8 cellular contexts compared by ENCODE assay signal in genomic region chr1:201436461-201436860, GRCh38. TPM values are rescaled to one million over a fixed set of nuclear protein-coding genes. Genes with fewer than 3 reads are reported as not detected.
DNase-seq lines count a peak whose midpoint lies in the region; ATAC-seq and TF ChIP-seq lines count a peak whose summit lies in the region.

No MANE protein-coding gene starts in this region.

- H3K36me3 ChIP-seq in SK-N-SH (replicated peaks in 1 of 2; ENCODE audit: control insufficient read depth in 1 of 2, insufficient read depth in 2 of 2, low read length in 1 of 2): no peaks in the 10 kb centered on the region

- no peak overlapping the region for H3K27ac ChIP-seq in SK-N-SH (ENCODE audit: low read depth in 2 of 2, low read length in 1 of 2)

- no peak for TF ChIP-seq EP300 in SK-N-SH (IDR thresholded peaks at IDR 0.05; ENCODE audit: borderline replicate concordance in 1 of 2, low read depth in 1 of 2, low read length in 1 of 2)

- H3K4me2 ChIP-seq in SK-N-SH: peak overlapping the region; percentile 22; the same call in 1 of the 2 replicates

- no peak for ATAC-seq in HG03342 (IDR thresholded peaks at IDR 0.05; ENCODE audit: unreplicated experiment)

- POLR2A ChIA-PET in SK-N-SH (lab: Yijun Ruan, JAX): no interaction called here

- CTCF ChIA-PET in SK-N-SH (lab: Yijun Ruan, JAX): interaction anchor here (0.8 to 6.6 kb wide), 26 partner anchors 9 to 182 kb away, joined by 3 to 85 read pairs (median 4); partner anchors contain the start of genes LAD1 and TNNI1

- no peak for TF ChIP-seq RAD21 in SK-N-SH (IDR thresholded peaks at IDR 0.05; ENCODE audit: low read length)

- H3K27me3 ChIP-seq in SK-N-SH (ENCODE audit: insufficient read depth): no peaks in the 10 kb centered on the region; the same call in 1 of the 2 replicates

- no peaks in the 10 kb centered on the region for H4K20me1 ChIP-seq in SK-N-SH (ENCODE audit: insufficient read depth)

- DNase-seq in COLO829 (ENCODE audit: low spot score) (peak; percentile 23), HT-29 (ENCODE audit: low spot score) (peak; percentile 18), SK-N-SH (no peak), iris pigment epithelial cell (ENCODE audit: low read depth) (peak; percentile 18), SKM-1 (lab: John Stamatoyannopoulos, UW; ENCODE audit: unreplicated experiment) (no peak), GM03348 (ENCODE audit: low spot score) (no peak)
- no peak for DNase-seq in stimulated activated CD4-positive, alpha-beta T cell treated with anti-CD3 and anti-CD28 coated beads, Interleukin-2, amount 100 ng/mL, for 48 hours

- H3K4me3 ChIP-seq in SK-N-SH (ENCODE audit: low read depth in 2 of 2, low read length in 1 of 2): no peak overlapping the region

- no peaks in the 10 kb centered on the region for H3K9me2 ChIP-seq in SK-N-SH

- peaks cover 4% of the 10 kb centered on the region in 2 experiments; a peak in 2 of 4 replicates for H3K4me1 ChIP-seq in SK-N-SH (ENCODE audit: control insufficient read depth in 1 of 2, insufficient read depth in 2 of 2, low read depth in 1 of 2, low read length in 1 of 2)

- H3F3A ChIP-seq in SK-N-SH (replicated peaks; ENCODE audit: insufficient read depth): peaks cover 8% of the 10 kb centered on the region

- H3K79me2 ChIP-seq in SK-N-SH (ENCODE audit: insufficient read depth): no peaks in the 10 kb centered on the region

- 68% methylated on average over 6 of the region's 6 CpGs for WGBS in SK-N-SH (ENCODE audit: low lambda C conversion rate)

- TF ChIP-seq CTCF in SK-N-SH (IDR thresholded peaks at IDR 0.05): peak; percentile 13; the same call in 1 of the 2 replicates

- H3K9me3 ChIP-seq in SK-N-SH: no peaks in the 10 kb centered on the region

- H3K9ac ChIP-seq in SK-N-SH: no peak overlapping the region

- H2AFZ ChIP-seq in SK-N-SH (ENCODE audit: low read depth): no peak overlapping the region; the same call in 1 of the 2 replicates

TF ChIP-seq in SK-N-SH, 30 proteins besides CTCF, POLR2A, EP300 and RAD21:
- TF ChIP-seq FOSL2 (IDR thresholded peaks at IDR 0.05; ENCODE audit: borderline replicate concordance, low read depth) (no peak), TCF12 (IDR thresholded peaks at IDR 0.05) (no peak), GABPA (IDR thresholded peaks at IDR 0.05; ENCODE audit: low read depth) (no peak), EZH2phosphoT487 (IDR thresholded peaks at IDR 0.05; ENCODE audit: borderline replicate concordance, low read depth) (no peak), RFX5 (IDR thresholded peaks at IDR 0.05; ENCODE audit: low read length) (no peak), RCOR1 (IDR thresholded peaks at IDR 0.05; ENCODE audit: low read length) (no peak), CHD2 (IDR thresholded peaks at IDR 0.05; ENCODE audit: low read length, partially characterized antibody) (no peak), TAF1 (IDR thresholded peaks at IDR 0.05; ENCODE audit: borderline replicate concordance, low read depth, low read length) (no peak)
- TF ChIP-seq, protein P1, sequence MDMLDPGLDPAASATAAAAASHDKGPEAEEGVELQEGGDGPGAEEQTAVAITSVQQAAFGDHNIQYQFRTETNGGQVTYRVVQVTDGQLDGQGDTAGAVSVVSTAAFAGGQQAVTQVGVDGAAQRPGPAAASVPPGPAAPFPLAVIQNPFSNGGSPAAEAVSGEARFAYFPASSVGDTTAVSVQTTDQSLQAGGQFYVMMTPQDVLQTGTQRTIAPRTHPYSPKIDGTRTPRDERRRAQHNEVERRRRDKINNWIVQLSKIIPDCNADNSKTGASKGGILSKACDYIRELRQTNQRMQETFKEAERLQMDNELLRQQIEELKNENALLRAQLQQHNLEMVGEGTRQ (IDR thresholded peaks at IDR 0.05; ENCODE audit: borderline replicate concordance, low read depth, low read length): no peak
- TF ChIP-seq, protein P2, sequence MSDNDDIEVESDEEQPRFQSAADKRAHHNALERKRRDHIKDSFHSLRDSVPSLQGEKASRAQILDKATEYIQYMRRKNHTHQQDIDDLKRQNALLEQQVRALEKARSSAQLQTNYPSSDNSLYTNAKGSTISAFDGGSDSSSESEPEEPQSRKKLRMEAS (IDR thresholded peaks at IDR 0.05; ENCODE audit: low read depth): no peak
TF ChIP-seq in SK-N-SH: peak in this region for 0.

RNA-seq across cellular contexts. Expression of gene TNNI1, which starts 14.9 kb away (rescaled TPM):
- not detected in 2 replicates for total RNA-seq in HT-29 (2014; rRNA removed; shearing (Covaris generic))
- polyA plus RNA-seq in SK-N-SH (2012; rRNA removed): 0.11 TPM in 1 of 2 replicates, not detected in the other
- 0.03 and 0.25 TPM in 2 replicates for polyA plus RNA-seq in SK-N-SH (2012; cell fraction: cytosol; rRNA removed)
- polyA plus RNA-seq in SK-N-SH (2012; cell fraction: nucleus; rRNA removed): 0.15 and 0.17 TPM in 2 replicates

RNA-seq across cellular contexts. Expression of gene PHLDA3, which starts 32.5 kb away (rescaled TPM):
- total RNA-seq in HT-29 (2014; rRNA removed; shearing (Covaris generic)): 39.4 and 49.4 TPM in 2 replicates
- 105 and 108 TPM in 2 replicates for polyA plus RNA-seq in SK-N-SH (2012; rRNA removed)
- 46.1 and 93.3 TPM in 2 replicates for polyA plus RNA-seq in SK-N-SH (2012; cell fraction: cytosol; rRNA removed)
- 94.2 and 108 TPM in 2 replicates for polyA plus RNA-seq in SK-N-SH (2012; cell fraction: nucleus; rRNA removed)

RNA-seq across cellular contexts. Expression of gene LAD1, which starts 37.3 kb away (rescaled TPM):
- 216 and 238 TPM in 2 replicates for total RNA-seq in HT-29 (2014; rRNA removed; shearing (Covaris generic))
- polyA plus RNA-seq in SK-N-SH (2012; rRNA removed): 0.03 TPM in 1 of 2 replicates, not detected in the other
- polyA plus RNA-seq in SK-N-SH (2012; cell fraction: cytosol; rRNA removed): 0.04 and 0.09 TPM in 2 replicates
- polyA plus RNA-seq in SK-N-SH (2012; cell fraction: nucleus; rRNA removed): 0.05 and 0.19 TPM in 2 replicates

RNA-seq across cellular contexts. Expression of gene TNNT2, which starts 59.0 kb away (rescaled TPM):
- 0.13 and 0.46 TPM in 2 replicates for total RNA-seq in HT-29 (2014; rRNA removed; shearing (Covaris generic))
- polyA plus RNA-seq in SK-N-SH (2012; rRNA removed): 0.33 and 0.57 TPM in 2 replicates
- 0.33 and 0.38 TPM in 2 replicates for polyA plus RNA-seq in SK-N-SH (2012; cell fraction: cytosol; rRNA removed)
- 0.50 and 0.81 TPM in 2 replicates for polyA plus RNA-seq in SK-N-SH (2012; cell fraction: nucleus; rRNA removed)

Comparison
In these comparisons a context has a peak if more than half of its experiments do, and no peak if none do; other contexts are left out.
1. DNase-seq: peak in COLO829 (single experiment), HT-29 (single experiment) and iris pigment epithelial cell (single experiment); none in SK-N-SH (single experiment), stimulated activated CD4-positive, alpha-beta T cell treated with anti-CD3 and anti-CD28 coated beads, Interleukin-2, amount 100 ng/mL, for 48 hours (0 of 2), SKM-1 (single experiment) and GM03348 (single experiment).